Comparison of ENCODE assay signal across 21 cellular contexts in the genomic region with DNA sequence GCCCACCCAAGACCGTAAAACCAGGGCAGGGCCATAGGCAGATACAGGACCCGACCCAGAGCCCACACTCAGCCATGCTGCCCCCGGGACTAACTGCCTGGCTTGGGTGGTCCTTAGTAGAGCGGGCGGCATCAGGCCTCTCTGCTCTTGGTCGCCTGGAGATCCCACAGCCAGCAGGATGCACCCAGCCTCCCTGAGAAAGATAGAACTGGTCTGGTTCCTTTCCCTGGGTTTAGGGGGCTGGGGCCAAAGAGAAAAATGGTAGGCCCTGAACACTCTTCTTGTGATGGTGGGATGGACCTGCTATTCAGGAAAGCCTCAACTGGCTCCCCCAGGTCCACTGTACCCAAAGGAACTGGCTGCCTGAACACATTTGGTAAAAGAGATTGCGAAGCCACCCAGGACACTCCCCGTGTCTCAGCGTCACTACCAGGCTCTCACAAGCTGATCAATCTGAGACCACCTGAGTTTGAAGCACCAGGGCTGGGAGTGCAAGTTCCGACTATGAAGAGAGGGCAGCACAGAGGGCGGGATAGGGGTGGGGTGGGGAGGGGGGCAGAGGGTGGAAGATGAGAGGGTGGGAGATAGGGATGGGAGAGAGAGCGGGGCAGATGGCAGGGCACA.
"Had no signal": no experiment of that assay in that cellular context is flagged by ENCODE, and none has a peak within 500 bp of the region (broad histone marks: within the 10 kb centered on the region; RNA-seq: fewer than 3 reads in every experiment).

No MANE protein-coding gene starts in this region.

- H3K4me1 ChIP-seq: adrenal gland, tibial artery, uterus had no signal

- H3K27me3 ChIP-seq: adrenal gland, uterus had no signal

- H3K27me3 Mint-ChIP-seq: stimulated activated naive CD8-positive, alpha-beta T cell treated with anti-CD3 and anti-CD28 coated beads, Interleukin-15, amount 100 ng/mL, for 72 hours had no signal

- H3K4me3 Mint-ChIP-seq: central memory CD8-positive, alpha-beta T cell; nephron progenitor cell; stimulated activated effector memory CD8-positive, alpha-beta T cell treated with anti-CD3 and anti-CD28 coated beads, Interleukin-12 subunit alpha, Interleukin-12 subunit beta, amount 100 ng/mL, for 72 hours; WTC11 had no signal

- H3K9me3 ChIP-seq: adrenal gland, uterus had no signal

- ATAC-seq: esophagus mucosa; left cardiac atrium; sciatic nerve; stimulated activated effector memory CD8-positive, alpha-beta T cell treated with anti-CD3 and anti-CD28 coated beads, Interleukin-12 subunit alpha, Interleukin-12 subunit beta, amount 100 ng/mL, for 72 hours; stimulated activated naive CD8-positive, alpha-beta T cell treated with anti-CD3 and anti-CD28 coated beads, Interleukin-15, amount 100 ng/mL, for 72 hours; WTC11 had no signal

- H3K4me3 ChIP-seq: adrenal gland, tibial artery, uterus had no signal

- DNase-seq: activated effector memory CD4-positive, alpha-beta T cell treated with anti-CD3 and anti-CD28 coated beads, Interleukin-2, amount 50 U/mL, for 16 hours; activated naive CD4-positive, alpha-beta T cell treated with anti-CD3 and anti-CD28 coated beads, Interleukin-2, amount 50 U/mL, for 16 hours; adrenal gland; cortex of kidney; effector CD4-positive, alpha-beta T cell; foreskin melanocyte; hippocampal formation; left cardiac atrium; nephron progenitor cell; occipital lobe; small intestine; stimulated activated CD4-positive, alpha-beta T cell treated with anti-CD3 and anti-CD28 coated beads, Interleukin-2, amount 100 ng/mL, for 24 hours; stimulated activated naive CD8-positive, alpha-beta T cell treated with anti-CD3 and anti-CD28 coated beads, Interleukin-15, amount 100 ng/mL, for 72 hours; T-helper 9 cell; tibial artery; uterus had no signal

- H3K27ac ChIP-seq: adrenal gland, tibial artery, uterus had no signal

- H3K27ac Mint-ChIP-seq: nephron progenitor cell; stimulated activated effector memory CD8-positive, alpha-beta T cell treated with anti-CD3 and anti-CD28 coated beads, Interleukin-12 subunit alpha, Interleukin-12 subunit beta, amount 100 ng/mL, for 72 hours; stimulated activated naive CD8-positive, alpha-beta T cell treated with anti-CD3 and anti-CD28 coated beads, Interleukin-15, amount 100 ng/mL, for 72 hours; WTC11 had no signal
